36 cellular contexts compared by ENCODE assay signal in genomic region chr2:167981945-167982344, GRCh38.
"Had no signal": no experiment of that assay in that cellular context is flagged by ENCODE, and none has a peak within 500 bp of the region (broad histone marks: within the 10 kb centered on the region; RNA-seq: fewer than 3 reads in every experiment).

No MANE protein-coding gene starts in this region.

- H3K36me3 ChIP-seq: adrenal gland, ascending aorta, breast epithelium had no signal

- H3K9me3 Mint-ChIP-seq: activated naive CD4-positive, alpha-beta T cell treated with anti-CD3 and anti-CD28 coated beads for 36 hours; activated naive CD4-positive, alpha-beta T cell treated with anti-CD3 and anti-CD28 coated beads, Interleukin-2, amount 10 ng/mL, durations not matched to agents 7 days and 5 days; activated naive CD4-positive, alpha-beta T cell treated with anti-CD3 and anti-CD28 coated beads, Interleukin-2, amount 50 U/mL, for 72 hours; activated naive CD8-positive, alpha-beta T cell treated with anti-CD3 and anti-CD28 coated beads for 36 hours; activated naive CD8-positive, alpha-beta T cell treated with anti-CD3 and anti-CD28 coated beads, Interleukin-2, amount 50 U/mL, for 24 hours; activated T-helper 1 cell treated with anti-CD3 and anti-CD28 coated beads, Interleukin-12 subunit alpha, Interleukin-12 subunit beta, Interleukin-2, Interleukin-4 antibody, amounts not matched to agents 30 ng/mL and 10 ng/mL and 1 ng/mL, durations not matched to agents 14 hours and 24 hours and 36 hours; activated T-helper 17 cell treated with anti-CD3 and anti-CD28 coated beads, Interleukin-2, amount 50 U/mL, for 72 hours; central memory CD8-positive, alpha-beta T cell had no signal

- H3K27me3 Mint-ChIP-seq: activated naive CD4-positive, alpha-beta T cell treated with anti-CD3 and anti-CD28 coated beads, Interleukin-2, amount 10 ng/mL, durations not matched to agents 7 days and 5 days; activated naive CD4-positive, alpha-beta T cell treated with anti-CD3 and anti-CD28 coated beads, Interleukin-2, amount 50 U/mL, for 24 hours; activated naive CD8-positive, alpha-beta T cell; activated naive CD8-positive, alpha-beta T cell treated with anti-CD3 and anti-CD28 coated beads for 36 hours; activated naive CD8-positive, alpha-beta T cell treated with anti-CD3 and anti-CD28 coated beads, Interleukin-2, amount 10 ng/mL, durations not matched to agents 7 days and 5 days; activated naive CD8-positive, alpha-beta T cell treated with anti-CD3 and anti-CD28 coated beads, Interleukin-2, amount 50 U/mL, for 24 hours; activated T-helper 17 cell treated with anti-CD3 and anti-CD28 coated beads, Interleukin-2, amount 50 U/mL, for 72 hours; brain; central memory CD8-positive, alpha-beta T cell had no signal

- DNase-seq: activated effector memory CD4-positive, alpha-beta T cell treated with anti-CD3 and anti-CD28 coated beads, Interleukin-2, amount 50 U/mL, for 16 hours; activated effector memory CD4-positive, alpha-beta T cell treated with Interleukin-2 at 50 U/mL for 16 hours; activated gamma-delta T cell; activated gamma-delta T cell treated with Interleukin-2 at 50 U/mL for 16 hours; activated naive CD4-positive, alpha-beta T cell; activated naive CD4-positive, alpha-beta T cell treated with anti-CD3 and anti-CD28 coated beads for 36 hours; activated naive CD4-positive, alpha-beta T cell treated with anti-CD3 and anti-CD28 coated beads, Interleukin-2, amount 10 ng/mL, durations not matched to agents 7 days and 5 days; activated naive CD4-positive, alpha-beta T cell treated with anti-CD3 and anti-CD28 coated beads, Interleukin-2, amount 50 U/mL, for 16 hours; activated naive CD4-positive, alpha-beta T cell treated with Interleukin-2 at 50 U/mL for 16 hours; activated naive CD8-positive, alpha-beta T cell treated with anti-CD3 and anti-CD28 coated beads for 36 hours; activated naive CD8-positive, alpha-beta T cell treated with anti-CD3 and anti-CD28 coated beads, Interleukin-2, amount 10 ng/mL, durations not matched to agents 7 days and 5 days; activated naive CD8-positive, alpha-beta T cell treated with anti-CD3 and anti-CD28 coated beads, Interleukin-2, amount 50 U/mL, for 24 hours; activated T-cell treated with anti-CD3 and anti-CD28 coated beads, Interleukin-2, amount 50 U/mL, for 4 hours; activated T-cell treated with anti-CD3 and anti-CD28 coated beads, Interleukin-2, amount 50 U/mL, for 48 hours; activated T-cell treated with anti-CD3 and anti-CD28 coated beads, Interleukin-2, amount 50 U/mL, for 72 hours; adrenal gland; amniotic stem cell; amygdala; anterior cingulate cortex; aorta; body of pancreas; brain microvascular endothelial cell; caudate nucleus; central memory CD4-positive, alpha-beta T cell; cerebellar nuclear complex had no signal

- H3K4me3 ChIP-seq: adrenal gland, ascending aorta, body of pancreas, breast epithelium, cardiac muscle cell had no signal

- H3K4me1 ChIP-seq: adrenal gland, ascending aorta, body of pancreas, breast epithelium had no signal

- H3K9me3 ChIP-seq: adrenal gland, ascending aorta, body of pancreas, breast epithelium had no signal

- ATAC-seq: activated naive CD4-positive, alpha-beta T cell treated with anti-CD3 and anti-CD28 coated beads, Interleukin-2, amount 50 U/mL, for 72 hours; activated naive CD8-positive, alpha-beta T cell treated with anti-CD3 and anti-CD28 coated beads, Interleukin-2, amount 50 U/mL, for 24 hours; activated T-cell treated with anti-CD3 and anti-CD28 coated beads, Interleukin-2, amount 50 U/mL, for 4 hours; activated T-cell treated with anti-CD3 and anti-CD28 coated beads, Interleukin-2, amount 50 U/mL, for 72 hours; activated T-helper 17 cell treated with anti-CD3 and anti-CD28 coated beads, Interleukin-2, amount 50 U/mL, for 72 hours; body of pancreas had no signal

- H3K27ac Mint-ChIP-seq: activated naive CD4-positive, alpha-beta T cell treated with anti-CD3 and anti-CD28 coated beads for 36 hours; activated naive CD4-positive, alpha-beta T cell treated with anti-CD3 and anti-CD28 coated beads, Interleukin-2, amount 10 ng/mL, durations not matched to agents 7 days and 5 days; activated naive CD4-positive, alpha-beta T cell treated with anti-CD3 and anti-CD28 coated beads, Interleukin-2, amount 50 U/mL, for 24 hours; activated naive CD4-positive, alpha-beta T cell treated with anti-CD3 and anti-CD28 coated beads, Interleukin-2, amount 50 U/mL, for 72 hours; activated naive CD8-positive, alpha-beta T cell; activated naive CD8-positive, alpha-beta T cell treated with anti-CD3 and anti-CD28 coated beads for 36 hours; activated naive CD8-positive, alpha-beta T cell treated with anti-CD3 and anti-CD28 coated beads, Interleukin-2, amount 10 ng/mL, durations not matched to agents 7 days and 5 days; activated naive CD8-positive, alpha-beta T cell treated with anti-CD3 and anti-CD28 coated beads, Interleukin-2, amount 50 U/mL, for 24 hours; activated T-cell treated with anti-CD3 and anti-CD28 coated beads, Interleukin-2, amount 50 U/mL, for 72 hours; activated T-helper 1 cell treated with anti-CD3 and anti-CD28 coated beads, Interleukin-12 subunit alpha, Interleukin-12 subunit beta, Interleukin-2, Interleukin-4 antibody, amounts not matched to agents 30 ng/mL and 10 ng/mL and 1 ng/mL, durations not matched to agents 14 hours and 24 hours and 36 hours; activated T-helper 17 cell treated with anti-CD3 and anti-CD28 coated beads, Interleukin-2, amount 50 U/mL, for 72 hours; activated T-helper 2 cell treated with anti-CD3 and anti-CD28 coated beads, Interferon-gamma antibody, Interleukin-2, Interleukin-4, amounts not matched to agents 10 μg/mL and 5 μg/mL and 100 μg/mL, durations not matched to agents 14 hours and 24 hours and 36 hours; brain had no signal

- H3K4me1 Mint-ChIP-seq: activated naive CD4-positive, alpha-beta T cell treated with anti-CD3 and anti-CD28 coated beads, Interleukin-2, amount 10 ng/mL, durations not matched to agents 7 days and 5 days; activated naive CD4-positive, alpha-beta T cell treated with anti-CD3 and anti-CD28 coated beads, Interleukin-2, amount 50 U/mL, for 24 hours; activated naive CD8-positive, alpha-beta T cell treated with anti-CD3 and anti-CD28 coated beads for 36 hours; activated naive CD8-positive, alpha-beta T cell treated with anti-CD3 and anti-CD28 coated beads, Interleukin-2, amount 10 ng/mL, durations not matched to agents 7 days and 5 days; activated naive CD8-positive, alpha-beta T cell treated with anti-CD3 and anti-CD28 coated beads, Interleukin-2, amount 50 U/mL, for 24 hours; activated T-helper 17 cell treated with anti-CD3 and anti-CD28 coated beads, Interleukin-2, amount 50 U/mL, for 72 hours had no signal

- H3K27ac ChIP-seq: adrenal gland, ascending aorta, body of pancreas, brain microvascular endothelial cell, breast epithelium, cardiac muscle cell had no signal

- H3K4me3 Mint-ChIP-seq: activated naive CD4-positive, alpha-beta T cell treated with anti-CD3 and anti-CD28 coated beads for 36 hours; activated naive CD4-positive, alpha-beta T cell treated with anti-CD3 and anti-CD28 coated beads, Interleukin-2, amount 10 ng/mL, durations not matched to agents 7 days and 5 days; activated naive CD4-positive, alpha-beta T cell treated with anti-CD3 and anti-CD28 coated beads, Interleukin-2, amount 50 U/mL, for 24 hours; activated naive CD8-positive, alpha-beta T cell; activated naive CD8-positive, alpha-beta T cell treated with anti-CD3 and anti-CD28 coated beads for 36 hours; activated naive CD8-positive, alpha-beta T cell treated with anti-CD3 and anti-CD28 coated beads, Interleukin-2, amount 10 ng/mL, durations not matched to agents 7 days and 5 days; activated naive CD8-positive, alpha-beta T cell treated with anti-CD3 and anti-CD28 coated beads, Interleukin-2, amount 50 U/mL, for 24 hours; activated T-cell treated with anti-CD3 and anti-CD28 coated beads, Interleukin-2, amount 50 U/mL, for 4 hours; activated T-cell treated with anti-CD3 and anti-CD28 coated beads, Interleukin-2, amount 50 U/mL, for 72 hours; activated T-helper 1 cell treated with anti-CD3 and anti-CD28 coated beads, Interleukin-12 subunit alpha, Interleukin-12 subunit beta, Interleukin-2, Interleukin-4 antibody, amounts not matched to agents 30 ng/mL and 10 ng/mL and 1 ng/mL, durations not matched to agents 14 hours and 24 hours and 36 hours; activated T-helper 17 cell treated with anti-CD3 and anti-CD28 coated beads, Interleukin-2, amount 50 U/mL, for 72 hours; brain; central memory CD8-positive, alpha-beta T cell had no signal

- H3K27me3 ChIP-seq: adrenal gland, ascending aorta, body of pancreas, brain microvascular endothelial cell, breast epithelium, cardiac muscle cell had no signal
